ENCODE assay signal across 1 cellular context in the genomic region with DNA sequence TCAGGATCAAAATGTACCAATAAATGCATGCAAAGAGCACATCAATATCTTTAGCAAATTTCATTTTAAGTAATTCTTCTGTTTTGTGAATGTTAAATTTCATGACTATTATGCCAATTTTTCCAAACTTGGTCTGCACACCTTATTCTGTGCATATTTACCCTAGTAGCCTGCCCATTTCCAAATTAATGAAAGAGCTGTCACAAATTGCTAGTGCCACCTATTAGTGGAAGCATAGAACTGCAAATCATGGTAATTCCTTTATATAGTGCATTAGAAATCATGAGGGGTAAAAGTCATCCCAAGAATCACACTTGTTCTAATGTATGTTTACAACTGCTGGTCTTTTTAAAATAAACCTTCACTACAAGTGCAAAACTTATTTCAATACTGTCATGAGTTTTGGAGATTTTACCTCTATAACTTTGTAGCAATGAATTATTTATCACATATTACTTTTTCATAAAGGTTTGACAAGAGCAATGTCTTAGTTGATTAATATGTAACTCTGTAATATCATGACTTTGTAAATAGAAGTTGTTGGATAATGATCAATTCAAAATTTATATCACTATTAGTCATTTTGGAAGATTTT.
TF ChIP-seq lines count a peak whose summit lies in the region.

No MANE protein-coding gene starts in this region.

TF ChIP-seq in GM12878, 131 proteins besides CTCF, POLR2A, EP300 and RAD21 (continued from another document):
- TF ChIP-seq, protein P1, sequence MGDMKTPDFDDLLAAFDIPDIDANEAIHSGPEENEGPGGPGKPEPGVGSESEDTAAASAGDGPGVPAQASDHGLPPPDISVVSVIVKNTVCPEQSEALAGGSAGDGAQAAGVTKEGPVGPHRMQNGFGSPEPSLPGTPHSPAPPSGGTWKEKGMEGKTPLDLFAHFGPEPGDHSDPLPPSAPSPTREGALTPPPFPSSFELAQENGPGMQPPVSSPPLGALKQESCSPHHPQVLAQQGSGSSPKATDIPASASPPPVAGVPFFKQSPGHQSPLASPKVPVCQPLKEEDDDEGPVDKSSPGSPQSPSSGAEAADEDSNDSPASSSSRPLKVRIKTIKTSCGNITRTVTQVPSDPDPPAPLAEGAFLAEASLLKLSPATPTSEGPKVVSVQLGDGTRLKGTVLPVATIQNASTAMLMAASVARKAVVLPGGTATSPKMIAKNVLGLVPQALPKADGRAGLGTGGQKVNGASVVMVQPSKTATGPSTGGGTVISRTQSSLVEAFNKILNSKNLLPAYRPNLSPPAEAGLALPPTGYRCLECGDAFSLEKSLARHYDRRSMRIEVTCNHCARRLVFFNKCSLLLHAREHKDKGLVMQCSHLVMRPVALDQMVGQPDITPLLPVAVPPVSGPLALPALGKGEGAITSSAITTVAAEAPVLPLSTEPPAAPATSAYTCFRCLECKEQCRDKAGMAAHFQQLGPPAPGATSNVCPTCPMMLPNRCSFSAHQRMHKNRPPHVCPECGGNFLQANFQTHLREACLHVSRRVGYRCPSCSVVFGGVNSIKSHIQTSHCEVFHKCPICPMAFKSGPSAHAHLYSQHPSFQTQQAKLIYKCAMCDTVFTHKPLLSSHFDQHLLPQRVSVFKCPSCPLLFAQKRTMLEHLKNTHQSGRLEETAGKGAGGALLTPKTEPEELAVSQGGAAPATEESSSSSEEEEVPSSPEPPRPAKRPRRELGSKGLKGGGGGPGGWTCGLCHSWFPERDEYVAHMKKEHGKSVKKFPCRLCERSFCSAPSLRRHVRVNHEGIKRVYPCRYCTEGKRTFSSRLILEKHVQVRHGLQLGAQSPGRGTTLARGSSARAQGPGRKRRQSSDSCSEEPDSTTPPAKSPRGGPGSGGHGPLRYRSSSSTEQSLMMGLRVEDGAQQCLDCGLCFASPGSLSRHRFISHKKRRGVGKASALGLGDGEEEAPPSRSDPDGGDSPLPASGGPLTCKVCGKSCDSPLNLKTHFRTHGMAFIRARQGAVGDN (IDR thresholded peaks at IDR 0.05) = no peak
- TF ChIP-seq HCFC1 (IDR thresholded peaks at IDR 0.05; ENCODE audit: low read length) (no peak), FOS (IDR thresholded peaks at IDR 0.05; ENCODE audit: borderline replicate concordance, extremely low read depth, insufficient read length) (no peak)
